8 cellular contexts compared by ENCODE assay signal in the genomic region with DNA sequence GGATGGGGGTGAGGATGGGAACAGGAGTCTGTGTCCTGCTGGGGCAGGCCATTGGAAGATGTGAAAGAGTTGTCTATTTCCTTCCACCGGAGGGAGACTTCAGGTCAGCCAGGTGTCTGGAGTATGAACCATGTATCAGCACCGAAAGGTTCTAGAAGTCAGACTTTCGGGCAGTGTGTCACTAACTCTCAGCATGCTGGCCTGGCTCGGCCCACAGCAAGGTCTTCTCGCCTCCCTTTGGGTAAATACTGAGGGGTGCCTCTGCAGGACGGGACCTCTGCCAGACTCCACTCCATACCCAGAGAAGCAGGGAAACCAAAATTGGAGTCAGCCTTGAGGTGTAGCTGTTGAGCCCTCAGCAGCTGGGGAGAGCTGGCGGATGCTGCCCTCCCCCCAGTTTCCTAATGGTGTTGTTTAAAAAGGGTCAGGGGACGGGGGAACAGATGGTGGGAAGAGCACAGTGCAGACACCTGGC. TPM values are rescaled to one million over a fixed set of nuclear protein-coding genes. Genes with fewer than 3 reads are reported as not detected.
DNase-seq lines count a peak whose midpoint lies in the region; ATAC-seq and TF ChIP-seq lines count a peak whose summit lies in the region.

No MANE protein-coding gene starts in this region.

- no peaks in the 10 kb centered on the region for H3K36me3 ChIP-seq in CD8-positive, alpha-beta T cell (ENCODE audit: insufficient read depth, low read length)
- H3K36me3 ChIP-seq in lung (ENCODE audit: control insufficient read depth in 2 of 2, insufficient read depth in 2 of 2, low read length in 2 of 2) (no peaks in the 10 kb centered on the region), smooth muscle cell (ENCODE audit: low read depth) (no peaks in the 10 kb centered on the region), suprapubic skin (no peaks in the 10 kb centered on the region)

- CTCF ChIA-PET in CD8-positive, alpha-beta T cell (lab: Charles Lee) = interaction anchor here (0.6 kb wide), 1 partner anchor 23 kb away, joined by 3 read pairs; no protein-coding TSS in a partner anchor

- H3K27ac ChIP-seq in CD8-positive, alpha-beta T cell (ENCODE audit: low read depth, low read length) = no peak overlapping the region
- H3K27ac ChIP-seq in lung (ENCODE audit: low read depth in 1 of 2, low read length in 1 of 2) (peak overlapping the region in 1 of 2 donors; percentile 51), smooth muscle cell (ENCODE audit: low read depth) (no peak overlapping the region), suprapubic skin (no peak overlapping the region)

- peaks cover 4% of the 10 kb centered on the region for H3K27me3 ChIP-seq in CD8-positive, alpha-beta T cell (ENCODE audit: insufficient read depth, low read length)
- no peaks in the 10 kb centered on the region for H3K27me3 ChIP-seq in lung (ENCODE audit: control insufficient read depth, insufficient read depth)
- H3K27me3 ChIP-seq in smooth muscle cell (ENCODE audit: low read depth) = peaks cover 85% of the 10 kb centered on the region
- peaks cover 11% of the 10 kb centered on the region for H3K27me3 ChIP-seq in suprapubic skin

- no peak overlapping the region for H2AFZ ChIP-seq in smooth muscle cell (ENCODE audit: low read depth)

- intact Hi-C loops in CD8-positive, alpha-beta T cell (cut with DNase I, micrococcal nuclease) = loop anchor here in 1 of 2 experiments (10.0 kb wide), 1 partner anchor 113 kb away; no protein-coding TSS in a partner anchor

- H3F3A ChIP-seq in smooth muscle cell (ENCODE audit: low read depth) = no peaks in the 10 kb centered on the region

- H3K4me1 Mint-ChIP-seq in CD8-positive, alpha-beta T cell (ENCODE audit: low read depth) = peaks cover 48% of the 10 kb centered on the region
- peaks cover 76% of the 10 kb centered on the region for H3K4me1 Mint-ChIP-seq in T-helper 1 cell treated with Interleukin-12 subunit alpha and Interleukin-12 subunit beta and Interleukin-4 antibody, amounts not matched to agents 30 μg/mL and 1 μg/mL, for 36 hours (ENCODE audit: low read depth)

- H3K9ac ChIP-seq in smooth muscle cell (ENCODE audit: low read depth) = no peak overlapping the region

- no peak for TF ChIP-seq EP300 in suprapubic skin (IDR thresholded peaks at IDR 0.05)

- ATAC-seq in CD8-positive, alpha-beta T cell = no peak
- ATAC-seq in GM21737 (IDR thresholded peaks at IDR 0.05; ENCODE audit: unreplicated experiment) (peak; percentile 16), lung (ENCODE audit: insufficient read depth, low FRiP score) (no peak)

- 30 to 43% methylated on average over 8 of the region's 8 CpGs for WGBS in lung, 2 donors
- 78% methylated on average over 8 of the region's 8 CpGs for WGBS in smooth muscle cell (ENCODE audit: low lambda C conversion rate)
- 71% methylated on average over 4 of the region's 8 CpGs for WGBS in suprapubic skin

- POLR2A ChIA-PET in CD8-positive, alpha-beta T cell (lab: Charles Lee) = no interaction called here

- H3K36me3 Mint-ChIP-seq in CD8-positive, alpha-beta T cell = peaks cover 4% of the 10 kb centered on the region
- H3K36me3 Mint-ChIP-seq in T-helper 1 cell treated with Interleukin-12 subunit alpha and Interleukin-12 subunit beta and Interleukin-4 antibody, amounts not matched to agents 30 μg/mL and 1 μg/mL, for 36 hours (ENCODE audit: low read depth) = peaks cover 13% of the 10 kb centered on the region

- H3K27me3 Mint-ChIP-seq in CD8-positive, alpha-beta T cell (ENCODE audit: low read depth) = peaks cover 40% of the 10 kb centered on the region
- peaks cover 24% of the 10 kb centered on the region for H3K27me3 Mint-ChIP-seq in T-helper 1 cell treated with Interleukin-12 subunit alpha and Interleukin-12 subunit beta and Interleukin-4 antibody, amounts not matched to agents 30 μg/mL and 1 μg/mL, for 36 hours (ENCODE audit: low read depth)

- no peaks in the 10 kb centered on the region for H3K9me3 Mint-ChIP-seq in CD8-positive, alpha-beta T cell
- no peaks in the 10 kb centered on the region for H3K9me3 Mint-ChIP-seq in T-helper 1 cell treated with Interleukin-12 subunit alpha and Interleukin-12 subunit beta and Interleukin-4 antibody, amounts not matched to agents 30 μg/mL and 1 μg/mL, for 36 hours

- no peaks in the 10 kb centered on the region for H4K20me1 ChIP-seq in smooth muscle cell (ENCODE audit: low read depth)

- peaks cover 35% of the 10 kb centered on the region for H3K4me1 ChIP-seq in CD8-positive, alpha-beta T cell (ENCODE audit: insufficient read depth, low read length)
- H3K4me1 ChIP-seq in lung (ENCODE audit: control insufficient read depth in 2 of 2, insufficient read depth in 2 of 2, low read length in 2 of 2) = peaks cover 0 to 15% of the 10 kb centered on the region in 2 donors
- no peaks in the 10 kb centered on the region for H3K4me1 ChIP-seq in smooth muscle cell (ENCODE audit: low read depth)
- H3K4me1 ChIP-seq in suprapubic skin = peaks cover 12% of the 10 kb centered on the region

- no peaks in the 10 kb centered on the region for H3K79me2 ChIP-seq in smooth muscle cell (ENCODE audit: low read depth)

- no peaks in the 10 kb centered on the region for H3K9me3 ChIP-seq in CD8-positive, alpha-beta T cell (ENCODE audit: low read length)
- H3K9me3 ChIP-seq in lung (ENCODE audit: control insufficient read depth in 2 of 2, insufficient read depth in 1 of 2, low read length in 1 of 2) (no peaks in the 10 kb centered on the region), smooth muscle cell (replicated peaks; ENCODE audit: low read depth) (no peaks in the 10 kb centered on the region), suprapubic skin (no peaks in the 10 kb centered on the region)

- no peak for DNase-seq in CD8-positive, alpha-beta T cell
- no peak for DNase-seq in lung (ENCODE audit: low spot score)
- DNase-seq in HK-2 (ENCODE audit: unreplicated experiment) = no peak
- DNase-seq in smooth muscle cell (lab: John Stamatoyannopoulos, UW; ENCODE audit: unreplicated experiment) = no peak
- no peak for DNase-seq in GM19238 (ENCODE audit: insufficient read length, low spot score)
- no peak for DNase-seq in suprapubic skin (ENCODE audit: low spot score in 2 of 2)

- H3K4me3 ChIP-seq in CD8-positive, alpha-beta T cell (ENCODE audit: low read depth, low read length) = no peak overlapping the region
- H3K4me3 ChIP-seq in lung = peak overlapping the region; percentile 18
- no peak overlapping the region for H3K4me3 ChIP-seq in smooth muscle cell
- no peak overlapping the region for H3K4me3 ChIP-seq in suprapubic skin

- TF ChIP-seq CTCF in CD8-positive, alpha-beta T cell (IDR thresholded peaks at IDR 0.05) = no peak
- TF ChIP-seq CTCF in lung (IDR thresholded peaks at IDR 0.05; ENCODE audit: control extremely low read depth, extremely low read depth) = no peak
- no peak for TF ChIP-seq CTCF in smooth muscle cell (IDR thresholded peaks at IDR 0.05; ENCODE audit: borderline replicate concordance, insufficient read depth, poor library complexity, severe bottlenecking)
- no peak for TF ChIP-seq CTCF in suprapubic skin (IDR thresholded peaks at IDR 0.05)

- H3K4me3 Mint-ChIP-seq in CD8-positive, alpha-beta T cell = peak overlapping the region; percentile 90
- H3K4me3 Mint-ChIP-seq in T-helper 1 cell treated with Interleukin-12 subunit alpha and Interleukin-12 subunit beta and Interleukin-4 antibody, amounts not matched to agents 30 μg/mL and 1 μg/mL, for 36 hours = peak overlapping the region; percentile 87

- H3K4me2 ChIP-seq in smooth muscle cell = no peak overlapping the region

- no peak for TF ChIP-seq POLR2A in suprapubic skin (IDR thresholded peaks at IDR 0.05)

- H3K27ac Mint-ChIP-seq in CD8-positive, alpha-beta T cell = peak overlapping the region; percentile 68
- H3K27ac Mint-ChIP-seq in T-helper 1 cell treated with Interleukin-12 subunit alpha and Interleukin-12 subunit beta and Interleukin-4 antibody, amounts not matched to agents 30 μg/mL and 1 μg/mL, for 36 hours = peak overlapping the region; percentile 71

RNA-seq across cellular contexts. Expression of gene CIITA, which starts 0.5 kb away (rescaled TPM):
- total RNA-seq in CD8-positive, alpha-beta T cell = 1 to 10 TPM; 4.0 to 5.8 TPM
- total RNA-seq in lung (10 to 100 TPM; 24.1 to 59.6 TPM), smooth muscle cell (not detected in 2 replicates), suprapubic skin (10 to 100 TPM in 2 of 4 donors, 1 to 10 TPM in 2; 9.7 to 35.2 (median 18.5) TPM)
- polyA plus RNA-seq in lung (10 to 100 TPM; 11.5 to 29.1 TPM), smooth muscle cell (0.11 and 0.31 TPM in 2 replicates)

RNA-seq across cellular contexts. Expression of gene TVP23A, which starts 58.9 kb away (rescaled TPM):
- total RNA-seq in CD8-positive, alpha-beta T cell = not detected
- total RNA-seq in lung (1 to 10 TPM in 1 of 2 donors, under 1 TPM in 1; 0.25 to 6.1 TPM), smooth muscle cell (0.13 and 0.58 TPM in 2 replicates), suprapubic skin (under 1 TPM in 1 of 4 donors, not detected in 3; 0.64 TPM)
- polyA plus RNA-seq in lung (under 1 TPM; 0.22 to 0.25 TPM), smooth muscle cell (0.45 TPM in 2 replicates)
